Comparison of ENCODE assay signal across 9 cellular contexts in the genomic region with DNA sequence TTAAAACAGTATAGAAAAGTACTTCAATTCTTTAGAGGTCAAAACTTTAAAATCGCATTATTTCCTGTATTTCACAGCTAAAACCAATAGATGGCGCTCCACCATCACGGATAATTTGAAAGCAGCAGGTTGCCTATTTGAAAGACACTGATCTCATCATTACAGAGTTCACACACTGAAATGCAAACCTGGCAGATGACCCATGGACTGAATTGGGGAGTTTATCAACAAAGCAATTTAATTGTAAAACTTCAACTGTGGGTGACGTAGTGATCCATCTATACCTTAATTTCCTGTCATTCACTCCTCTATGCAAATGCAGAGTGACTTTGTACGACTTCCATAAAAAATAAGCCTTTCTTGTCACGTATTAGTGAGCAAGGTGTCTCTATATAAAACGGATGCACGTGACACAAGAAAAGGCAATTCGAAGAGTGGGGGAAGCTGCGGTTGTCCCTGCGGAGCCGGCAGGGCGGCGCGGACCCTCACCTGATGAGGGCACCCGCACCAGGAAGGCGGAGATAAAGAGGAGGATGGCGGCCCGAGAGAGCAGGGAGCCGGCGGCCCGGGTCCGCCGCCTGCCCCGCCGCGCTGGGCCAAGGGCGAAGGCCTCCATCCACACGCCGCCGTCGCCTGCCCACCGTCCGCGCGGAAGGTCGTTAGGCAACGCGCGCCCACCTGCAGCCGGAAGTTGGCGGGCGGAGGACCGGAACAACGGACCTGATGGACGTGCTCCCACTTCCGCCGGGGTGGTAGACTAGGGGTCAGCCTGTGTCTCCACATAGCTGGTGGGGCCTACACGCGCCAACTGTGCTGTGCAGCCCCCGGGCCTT. TPM values are rescaled to one million over a fixed set of nuclear protein-coding genes. Genes with fewer than 3 reads are reported as not detected.
DNase-seq lines count a peak whose midpoint lies in the region; ATAC-seq and TF ChIP-seq lines count a peak whose summit lies in the region.
"Had no signal": no experiment of that assay in that cellular context is flagged by ENCODE, and none has a peak within 500 bp of the region (broad histone marks: within the 10 kb centered on the region; RNA-seq: fewer than 3 reads in every experiment).

A gene with protein sequence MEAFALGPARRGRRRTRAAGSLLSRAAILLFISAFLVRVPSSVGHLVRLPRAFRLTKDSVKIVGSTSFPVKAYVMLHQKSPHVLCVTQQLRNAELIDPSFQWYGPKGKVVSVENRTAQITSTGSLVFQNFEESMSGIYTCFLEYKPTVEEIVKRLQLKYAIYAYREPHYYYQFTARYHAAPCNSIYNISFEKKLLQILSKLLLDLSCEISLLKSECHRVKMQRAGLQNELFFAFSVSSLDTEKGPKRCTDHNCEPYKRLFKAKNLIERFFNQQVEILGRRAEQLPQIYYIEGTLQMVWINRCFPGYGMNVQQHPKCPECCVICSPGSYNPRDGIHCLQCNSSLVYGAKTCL (minus strand): TSS at position 668 of the 833 bp plus-strand sequence. CDS start 52 bp downstream, at position 616.

- H3K4ac ChIP-seq in neuronal stem cell (ENCODE audit: low read length) = no peak within 1 kb of the TSS

- no peaks in the 10 kb centered on the region for H3K36me3 Mint-ChIP-seq in CD4-positive, CD25-positive, alpha-beta regulatory T cell

- no peak within 1 kb of the TSS for H2BK12ac ChIP-seq in neuronal stem cell (ENCODE audit: low read length)

- peak within 1 kb of the TSS; percentile 86 for H3K4me3 ChIP-seq in CD4-positive, CD25-positive, alpha-beta regulatory T cell (ENCODE audit: low read depth, low read length)
- H3K4me3 ChIP-seq in fibroblast of mammary gland (ENCODE audit: control insufficient read depth, low read depth, low read length) (no peak within 1 kb of the TSS), neuronal stem cell (ENCODE audit: low read length in 2 of 2) (no peak within 1 kb of the TSS), tibial nerve (peak within 1 kb of the TSS; percentile 3 to 54 (median 35))

- no peaks in the 10 kb centered on the region for H3K9me3 ChIP-seq in CD4-positive, CD25-positive, alpha-beta regulatory T cell (ENCODE audit: control insufficient read depth in 2 of 2, low read length in 2 of 2)
- no peaks in the 10 kb centered on the region for H3K9me3 ChIP-seq in neuronal stem cell (replicated peaks in 1 of 2; ENCODE audit: control insufficient read depth in 2 of 2, insufficient read depth in 1 of 2, low read depth in 1 of 2, low read length in 2 of 2)
- peaks cover 0 to 5% (median 0%) of the 10 kb centered on the region in 4 donors for H3K9me3 ChIP-seq in tibial nerve

- peaks cover 5 to 9% (median 7%) of the 10 kb centered on the region in 4 donors for H3K4me1 Mint-ChIP-seq in CD4-positive, CD25-positive, alpha-beta regulatory T cell

- no peak for TF ChIP-seq POLR2A in tibial nerve (IDR thresholded peaks at IDR 0.05)

- H3K23ac ChIP-seq in neuronal stem cell (ENCODE audit: low read depth, low read length, poor library complexity) = no peak within 1 kb of the TSS

- peak within 1 kb of the TSS; percentile 67 to 93 (median 90) for H3K4me3 Mint-ChIP-seq in CD4-positive, CD25-positive, alpha-beta regulatory T cell

- peak; percentile 29 to 76 (median 72) for DNase-seq in CD4-positive, CD25-positive, alpha-beta regulatory T cell
- DNase-seq in NCI-H82 (lab: John Stamatoyannopoulos, UW) (peak; percentile 43), activated T-cell treated with anti-CD3 and anti-CD28 coated beads for 48 hours (ENCODE audit: low read depth) (peak; percentile 50), fibroblast of mammary gland (ENCODE audit: low read depth) (peak; percentile 34), neuronal stem cell (ENCODE audit: low spot score) (peak; percentile 48), tibial nerve (ENCODE audit: low spot score in 2 of 2) (peak in 1 of 2 donors; percentile 21)

- peak; percentile 70 to 74 for ATAC-seq in CD4-positive, CD25-positive, alpha-beta regulatory T cell (ENCODE audit: low read depth in 2 of 2)
- peak; percentile 57 for ATAC-seq in GM19328 (IDR thresholded peaks at IDR 0.05; ENCODE audit: unreplicated experiment)
- ATAC-seq in HG03378 (IDR thresholded peaks at IDR 0.05; ENCODE audit: unreplicated experiment) = peak; percentile 78

- no peak within 1 kb of the TSS for H3K14ac ChIP-seq in neuronal stem cell (ENCODE audit: low read length)

- no peak within 1 kb of the TSS for H2BK120ac ChIP-seq in neuronal stem cell (ENCODE audit: low read depth, low read length)

- H3K27me3 Mint-ChIP-seq in CD4-positive, CD25-positive, alpha-beta regulatory T cell = peaks cover 18% of the 10 kb centered on the region

- no peak within 1 kb of the TSS for H3K9ac ChIP-seq in neuronal stem cell (ENCODE audit: low read depth, low read length, poor library complexity)

- H3K27me3 ChIP-seq in CD4-positive, CD25-positive, alpha-beta regulatory T cell (ENCODE audit: control insufficient read depth, insufficient read depth, low read length) = peaks cover 5% of the 10 kb centered on the region
- H3K27me3 ChIP-seq in neuronal stem cell (ENCODE audit: control insufficient read depth in 3 of 3, insufficient read depth in 3 of 3, low read depth in 1 of 3, low read length in 3 of 3) (no peaks in the 10 kb centered on the region), tibial nerve (no peaks in the 10 kb centered on the region)

- peak; percentile 64 for TF ChIP-seq CTCF in fibroblast of mammary gland (conservative IDR thresholded peaks at IDR 0.05; ENCODE audit: control insufficient read depth, insufficient read depth, low read depth, low read length)
- peak; percentile 53 to 68 (median 61) for TF ChIP-seq CTCF in tibial nerve (IDR thresholded peaks at IDR 0.05)

- peak within 1 kb of the TSS; percentile 18 for H3K27ac ChIP-seq in CD4-positive, CD25-positive, alpha-beta regulatory T cell (ENCODE audit: insufficient read depth, low read length, poor library complexity, severe bottlenecking)
- H3K27ac ChIP-seq in neuronal stem cell (replicated peaks; ENCODE audit: low read length) (no peak within 1 kb of the TSS), tibial nerve (no peak within 1 kb of the TSS)

- peak within 1 kb of the TSS; percentile 67 to 88 (median 76) for H3K27ac Mint-ChIP-seq in CD4-positive, CD25-positive, alpha-beta regulatory T cell

- peaks cover 8% of the 10 kb centered on the region for H3K4me1 ChIP-seq in CD4-positive, CD25-positive, alpha-beta regulatory T cell (ENCODE audit: control insufficient read depth, insufficient read depth, low read length, poor library complexity, severe bottlenecking)
- H3K4me1 ChIP-seq in neuronal stem cell (ENCODE audit: control insufficient read depth in 2 of 2, insufficient read depth in 1 of 2, low read depth in 1 of 2, low read length in 2 of 2) (no peaks in the 10 kb centered on the region), tibial nerve (peaks cover 0 to 9% (median 2%) of the 10 kb centered on the region in 4 donors)

- H2AFZ ChIP-seq in neuronal stem cell (ENCODE audit: low read length) = no peak within 1 kb of the TSS

- H2BK5ac ChIP-seq in neuronal stem cell (ENCODE audit: low read length) = no peak within 1 kb of the TSS

- WGBS in neuronal stem cell (ENCODE audit: extremely low coverage in 2 of 2, insufficient read length in 2 of 2, insufficient replicate concordance in 1 of 2), 2 donors = no CpG with 5 or more reads among the region's 51 CpGs
- 10 to 30% methylated on average over 25 to 44 of the region's 51 CpGs for WGBS in tibial nerve, 2 donors

- H3K9me3 Mint-ChIP-seq in CD4-positive, CD25-positive, alpha-beta regulatory T cell = no peaks in the 10 kb centered on the region

- no peak within 1 kb of the TSS for H4K91ac ChIP-seq in neuronal stem cell (ENCODE audit: low read depth, low read length, poor library complexity)

- TF ChIP-seq EP300 in tibial nerve (IDR thresholded peaks at IDR 0.05) = no peak

- no peaks in the 10 kb centered on the region for H3K36me3 ChIP-seq in CD4-positive, CD25-positive, alpha-beta regulatory T cell (ENCODE audit: control insufficient read depth, insufficient read depth, low read length)
- H3K36me3 ChIP-seq in neuronal stem cell (replicated peaks in 1 of 2; ENCODE audit: control insufficient read depth in 2 of 2, insufficient read depth in 2 of 2, low read length in 2 of 2) (no peaks in the 10 kb centered on the region), tibial nerve (no peaks in the 10 kb centered on the region)

- no peak within 1 kb of the TSS for H2BK15ac ChIP-seq in neuronal stem cell (ENCODE audit: low read length)

- H2AK5ac ChIP-seq in neuronal stem cell (ENCODE audit: low read depth, low read length) = no peak within 1 kb of the TSS

- H4K8ac ChIP-seq in neuronal stem cell (ENCODE audit: low read depth, low read length) = no peak within 1 kb of the TSS

- no peak within 1 kb of the TSS for H3K4me2 ChIP-seq in neuronal stem cell (ENCODE audit: insufficient read depth, low read length, poor library complexity, severe bottlenecking)

- no peaks in the 10 kb centered on the region for H3K79me1 ChIP-seq in neuronal stem cell (ENCODE audit: low read depth, low read length)

- H3K18ac ChIP-seq in neuronal stem cell (ENCODE audit: low read length) = no peak within 1 kb of the TSS

RNA-seq across cellular contexts. Expression of the gene that starts here (rescaled TPM):
- total RNA-seq in CD4-positive, CD25-positive, alpha-beta regulatory T cell = not detected
- polyA plus RNA-seq in CD4-positive, CD25-positive, alpha-beta regulatory T cell = under 1 TPM in 1 of 4 donors, not detected in 3; 0.28 TPM
- not detected for polyA plus RNA-seq in neuronal stem cell (2013, experiment 1 of 2)
- not detected for polyA plus RNA-seq in neuronal stem cell (2013, experiment 2 of 2)
- total RNA-seq in tibial nerve = not detected
- total RNA-seq: T-helper 2 cell treated with Interferon-gamma antibody and Interleukin-4, amounts not matched to agents 100 ng/mL and 5 ng/mL, for 36 hours had no signal

Comparison
In these comparisons a context has a peak if more than half of its experiments do, and no peak if none do; other contexts are left out.
1. Peak in DNase-seq, ATAC-seq, H3K4me3 ChIP-seq and H3K27ac ChIP-seq in CD4-positive, CD25-positive, alpha-beta regulatory T cell; RNA of the gene not detected or under 1 TPM.
2. H3K4me3 ChIP-seq: peak in tibial nerve (4 of 4); none in fibroblast of mammary gland (single experiment) and neuronal stem cell (0 of 2).
3. Peak in every context shown above with its lines, with median percentiles within 50 percentile points of each other: ATAC-seq.